Comparison of ENCODE assay signal across 13 cellular contexts in the genomic region with DNA sequence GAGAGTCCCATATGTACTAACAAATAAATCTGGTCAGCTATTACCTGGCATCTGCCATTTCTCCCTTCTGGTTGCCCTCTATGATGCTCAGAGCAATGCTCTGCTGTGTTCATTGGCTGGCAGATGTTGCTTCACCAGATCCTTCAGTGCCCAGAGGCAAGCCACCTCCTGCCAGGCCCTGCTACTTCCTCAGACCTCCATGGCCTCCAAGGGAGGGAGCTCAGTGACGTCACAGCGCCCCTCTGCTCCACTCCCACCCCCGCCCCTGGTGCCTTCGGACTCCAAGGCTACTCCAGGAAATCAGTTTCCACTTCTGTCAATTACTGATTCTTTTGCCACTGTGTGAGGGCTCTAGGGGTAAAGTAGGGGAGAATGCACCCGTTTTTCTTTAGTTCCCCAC.
A peak's percentile ranks its signal among the peaks of the same experiment; 100 is the strongest.
DNase-seq lines count a peak whose midpoint lies in the region; ATAC-seq and TF ChIP-seq lines count a peak whose summit lies in the region.
"Had no signal": no experiment of that assay in that cellular context is flagged by ENCODE, and none has a peak within 500 bp of the region (broad histone marks: within the 10 kb centered on the region; RNA-seq: fewer than 3 reads in every experiment).

No MANE protein-coding gene starts in this region.

- no peaks in the 10 kb centered on the region for H3K36me3 ChIP-seq in GM23338 (ENCODE audit: insufficient read depth)
- no peaks in the 10 kb centered on the region for H3K36me3 ChIP-seq in neuronal stem cell (replicated peaks in 1 of 2; ENCODE audit: control insufficient read depth in 2 of 2, insufficient read depth in 2 of 2, low read length in 2 of 2)
- H3K36me3 ChIP-seq in psoas muscle (ENCODE audit: insufficient read depth in 1 of 2, low read depth in 1 of 2) = no peaks in the 10 kb centered on the region
- H3K36me3 ChIP-seq: HAP-1 had no signal

- H3K27me3 ChIP-seq in GM23338 (ENCODE audit: insufficient read depth) (no peaks in the 10 kb centered on the region), neuronal stem cell (ENCODE audit: control insufficient read depth in 3 of 3, insufficient read depth in 3 of 3, low read depth in 1 of 3, low read length in 3 of 3) (no peaks in the 10 kb centered on the region), psoas muscle (ENCODE audit: insufficient read depth in 3 of 3, low read length in 2 of 3) (peaks cover 0 to 4% (median 0%) of the 10 kb centered on the region in 3 donors)

- no peak overlapping the region for H3K27ac ChIP-seq in GM23338 (ENCODE audit: low read depth)
- H3K27ac ChIP-seq in neuronal stem cell (replicated peaks; ENCODE audit: low read length) = no peak overlapping the region
- H3K27ac ChIP-seq in psoas muscle = no peak overlapping the region
- H3K27ac ChIP-seq: 22Rv1 had no signal

- no peak overlapping the region for H3K27ac Mint-ChIP-seq in GM23338
- H3K27ac Mint-ChIP-seq: CD14-positive monocyte; CD8-positive, alpha-beta T cell had no signal

- H3K4me3 Mint-ChIP-seq in GM23338 = no peak overlapping the region
- H3K4me3 Mint-ChIP-seq: CD14-positive monocyte; CD8-positive, alpha-beta T cell had no signal

- H3K18ac ChIP-seq in neuronal stem cell (ENCODE audit: low read length) = peak overlapping the region; percentile 54

- H4K91ac ChIP-seq in neuronal stem cell (ENCODE audit: low read depth, low read length, poor library complexity) = no peak overlapping the region

- no peak overlapping the region for H2AK5ac ChIP-seq in neuronal stem cell (ENCODE audit: low read depth, low read length)

- H2AFZ ChIP-seq in GM23338 = no peak overlapping the region
- H2AFZ ChIP-seq in neuronal stem cell (ENCODE audit: low read length) = no peak overlapping the region

- WGBS in neuronal stem cell (ENCODE audit: extremely low coverage in 2 of 2, insufficient read length in 2 of 2, insufficient replicate concordance in 1 of 2), 2 donors = no CpG with 5 or more reads among the region's 5 CpGs
- WGBS in psoas muscle, 3 donors = 36 to 41% (median 40%) methylated on average over 5 of the region's 5 CpGs

- no peaks in the 10 kb centered on the region for H3K27me3 Mint-ChIP-seq in GM23338 (ENCODE audit: insufficient read depth, low read depth, poor library complexity)

- no peaks in the 10 kb centered on the region for H3F3A ChIP-seq in GM23338 (replicated peaks; ENCODE audit: low read depth)

- no peaks in the 10 kb centered on the region; the same call in none of the 2 replicates for H4K20me1 ChIP-seq in GM23338 (replicated peaks; ENCODE audit: insufficient read depth)

- no peak overlapping the region for H4K8ac ChIP-seq in neuronal stem cell (ENCODE audit: low read depth, low read length)

- no peak overlapping the region for H3K4me3 ChIP-seq in GM23338
- no peak overlapping the region for H3K4me3 ChIP-seq in neuronal stem cell (ENCODE audit: low read length in 2 of 2)
- H3K4me3 ChIP-seq in psoas muscle = no peak overlapping the region
- H3K4me3 ChIP-seq: HAP-1 had no signal

- no peak overlapping the region for H2BK120ac ChIP-seq in neuronal stem cell (ENCODE audit: low read depth, low read length)

- H2BK12ac ChIP-seq in neuronal stem cell (ENCODE audit: low read length) = peak overlapping the region; percentile 79

- no peaks in the 10 kb centered on the region for H3K79me1 ChIP-seq in neuronal stem cell (ENCODE audit: low read depth, low read length)

- H3K9me3 ChIP-seq in neuronal stem cell (replicated peaks in 1 of 2; ENCODE audit: control insufficient read depth in 2 of 2, insufficient read depth in 1 of 2, low read depth in 1 of 2, low read length in 2 of 2) = no peaks in the 10 kb centered on the region
- no peaks in the 10 kb centered on the region for H3K9me3 ChIP-seq in psoas muscle
- H3K9me3 ChIP-seq: HAP-1 had no signal

- no peak overlapping the region for H2BK5ac ChIP-seq in neuronal stem cell (ENCODE audit: low read length)

- H2BK15ac ChIP-seq in neuronal stem cell (ENCODE audit: low read length) = no peak overlapping the region

- H3K14ac ChIP-seq in neuronal stem cell (ENCODE audit: low read length) = no peak overlapping the region

- H3K4me2 ChIP-seq in GM23338 = no peak overlapping the region
- no peak overlapping the region for H3K4me2 ChIP-seq in neuronal stem cell (ENCODE audit: insufficient read depth, low read length, poor library complexity, severe bottlenecking)

- H3K4me1 ChIP-seq in GM23338 (ENCODE audit: insufficient read depth) (peaks cover 13% of the 10 kb centered on the region; the same call in 1 of the 2 replicates), neuronal stem cell (ENCODE audit: control insufficient read depth in 2 of 2, insufficient read depth in 1 of 2, low read depth in 1 of 2, low read length in 2 of 2) (peaks cover 7 to 21% of the 10 kb centered on the region in 2 donors), psoas muscle (no peaks in the 10 kb centered on the region)
- H3K4me1 ChIP-seq: HAP-1 had no signal

- H3K36me3 Mint-ChIP-seq in GM23338 (ENCODE audit: low read depth) = no peaks in the 10 kb centered on the region
- H3K36me3 Mint-ChIP-seq: CD14-positive monocyte; CD8-positive, alpha-beta T cell had no signal

- H3K9ac ChIP-seq in neuronal stem cell (ENCODE audit: low read depth, low read length, poor library complexity) = no peak overlapping the region

- ATAC-seq in GM23338 (no peak; the same call in 2 of the 3 replicates), psoas muscle (no peak), GM18520 (IDR thresholded peaks at IDR 0.05; ENCODE audit: unreplicated experiment) (no peak)
- ATAC-seq: CD8-positive, alpha-beta T cell had no signal

- H3K4ac ChIP-seq in neuronal stem cell (ENCODE audit: low read length) = no peak overlapping the region

- H3K9me3 Mint-ChIP-seq in GM23338 = no peaks in the 10 kb centered on the region
- H3K9me3 Mint-ChIP-seq: CD14-positive monocyte; CD8-positive, alpha-beta T cell had no signal

- intact Hi-C loops in psoas muscle (cut with DNase I) = no loop called here

- TF ChIP-seq CTCF in GM23338 (conservative IDR thresholded peaks at IDR 0.05; ENCODE audit: low read depth in 2 of 2) = no peak
- no peak for TF ChIP-seq CTCF in psoas muscle (IDR thresholded peaks at IDR 0.05)

- DNase-seq in DMS 273 (lab: John Stamatoyannopoulos, UW; ENCODE audit: unreplicated experiment) (peak; percentile 11), DMS 273 treated with DMSO at 0.1 percent for 48 hours (lab: John Stamatoyannopoulos, UW) (no peak), GM23338 (ENCODE audit: low spot score) (no peak), NCI-H524 (lab: John Stamatoyannopoulos, UW) (peak; percentile 85 to 95), neuronal stem cell (ENCODE audit: low spot score) (no peak), psoas muscle (no peak)
- DNase-seq: CD8-positive, alpha-beta T cell; COR-L47; GOT3 had no signal

- H3K4me1 Mint-ChIP-seq in GM23338 = peaks cover 20% of the 10 kb centered on the region
- H3K4me1 Mint-ChIP-seq: CD14-positive monocyte had no signal

- no peaks in the 10 kb centered on the region for H3K9me2 ChIP-seq in GM23338 (ENCODE audit: insufficient read depth)

- no peaks in the 10 kb centered on the region for H3K79me2 ChIP-seq in GM23338 (replicated peaks; ENCODE audit: insufficient read depth)

- no peak overlapping the region for H3K23ac ChIP-seq in neuronal stem cell (ENCODE audit: low read depth, low read length, poor library complexity)

TF ChIP-seq in GM23338, 12 proteins besides CTCF, POLR2A, EP300 and RAD21:
- no peak for TF ChIP-seq STAT1 (IDR thresholded peaks at IDR 0.05; ENCODE audit: unreplicated experiment)
- peak; percentile 64; the same call in 1 of the 2 replicates for TF ChIP-seq CREB1 (CRISPR knock-in tag; IDR thresholded peaks at IDR 0.05; ENCODE audit: low read depth)

Comparison
In these comparisons a context has a peak if more than half of its experiments do, and no peak if none do; other contexts are left out.
1. DNase-seq: peak in DMS 273 (single experiment) and NCI-H524 (2 of 2); none in DMS 273 treated with DMSO at 0.1 percent for 48 hours (single experiment), GM23338 (single experiment), neuronal stem cell (single experiment) and psoas muscle (0 of 2).